ENCODE assay signal across 24 cellular contexts in genomic region chr14:29738950-29739349, GRCh38.
"Had no signal": no experiment of that assay in that cellular context is flagged by ENCODE, and none has a peak within 500 bp of the region (broad histone marks: within the 10 kb centered on the region; RNA-seq: fewer than 3 reads in every experiment).

No MANE protein-coding gene starts in this region.

- DNase-seq: cortex of kidney; effector memory CD8-positive, alpha-beta T cell; erythroblast; esophagus squamous epithelium; foreskin melanocyte; glutamatergic neuron; heart right ventricle; hippocampal formation; left ventricle myocardium superior; lower lobe of right lung; natural killer cell; occipital lobe; ovary; right lobe of liver; stimulated activated CD4-positive, alpha-beta T cell treated with anti-CD3 and anti-CD28 coated beads, Interleukin-15, amount 100 ng/mL, for 24 hours; stimulated activated CD4-positive, alpha-beta T cell treated with anti-CD3 and anti-CD28 coated beads, Interleukin-2, amount 100 ng/mL, for 48 hours; stimulated activated CD8-positive, alpha-beta memory T cell treated with anti-CD3 and anti-CD28 coated beads, Interleukin-4, amount 100 ng/mL, for 48 hours; stimulated activated naive CD4-positive, alpha-beta T cell treated with Interleukin-2 at 50 U/mL for 16 hours; stomach; trophoblast cell had no signal

- H3K36me3 Mint-ChIP-seq: natural killer cell had no signal

- H3K36me3 ChIP-seq: esophagus squamous epithelium, heart right ventricle, lower lobe of right lung, ovary, right lobe of liver, stomach, thyroid gland, vagina had no signal

- FAIRE-seq: endometrium, keratinocyte had no signal

- H3K4me3 Mint-ChIP-seq: effector memory CD8-positive, alpha-beta T cell; natural killer cell had no signal

- H3K27me3 Mint-ChIP-seq: effector memory CD8-positive, alpha-beta T cell had no signal

- H3K27ac Mint-ChIP-seq: effector memory CD8-positive, alpha-beta T cell; natural killer cell had no signal

- H3K9me3 ChIP-seq: esophagus squamous epithelium, heart right ventricle, lower lobe of right lung, ovary, right lobe of liver, stomach, thyroid gland, vagina had no signal

- H3K4me1 Mint-ChIP-seq: natural killer cell had no signal

- H3K4me1 ChIP-seq: right lobe of liver, thyroid gland had no signal

- ATAC-seq: effector memory CD8-positive, alpha-beta T cell; heart right ventricle; left ventricle myocardium superior; lower lobe of right lung; natural killer cell; right lobe of liver had no signal

- H3K27ac ChIP-seq: esophagus squamous epithelium, heart right ventricle, lower lobe of right lung, ovary, right lobe of liver, stomach, thyroid gland, vagina had no signal

- H3K27me3 ChIP-seq: esophagus squamous epithelium, heart right ventricle, ovary, right lobe of liver, stomach, thyroid gland, vagina had no signal

- H3K4me3 ChIP-seq: esophagus squamous epithelium, heart right ventricle, lower lobe of right lung, ovary, right lobe of liver, stomach, thyroid gland, vagina had no signal
